19 cellular contexts compared by ENCODE assay signal in genomic region chr7:83486957-83487356, GRCh38.
DNase-seq lines count a peak whose midpoint lies in the region; ATAC-seq and TF ChIP-seq lines count a peak whose summit lies in the region.
"Had no signal": no experiment of that assay in that cellular context is flagged by ENCODE, and none has a peak within 500 bp of the region (broad histone marks: within the 10 kb centered on the region; RNA-seq: fewer than 3 reads in every experiment).

No MANE protein-coding gene starts in this region.

- TF ChIP-seq POLR2A in stomach (IDR thresholded peaks at IDR 0.05) = no peak

- H3K4me1 ChIP-seq in SK-N-SH (ENCODE audit: control insufficient read depth in 1 of 2, insufficient read depth in 2 of 2, low read depth in 1 of 2, low read length in 1 of 2) = no peaks in the 10 kb centered on the region
- H3K4me1 ChIP-seq in stomach = no peaks in the 10 kb centered on the region
- H3K4me1 ChIP-seq: lower lobe of right lung, uterus had no signal

- H2AFZ ChIP-seq in SK-N-SH (ENCODE audit: low read depth) = no peak overlapping the region

- H3K4me2 ChIP-seq in SK-N-SH = no peak overlapping the region

- H3K9me2 ChIP-seq in SK-N-SH = no peaks in the 10 kb centered on the region

- POLR2A ChIA-PET in SK-N-SH (lab: Yijun Ruan, JAX) = no interaction called here

- TF ChIP-seq CTCF in SK-N-SH (IDR thresholded peaks at IDR 0.05) (no peak), stomach (IDR thresholded peaks at IDR 0.05) (no peak)

- H3K9ac ChIP-seq in SK-N-SH = no peak overlapping the region

- TF ChIP-seq RAD21 in SK-N-SH (IDR thresholded peaks at IDR 0.05; ENCODE audit: low read length) = no peak

- 41% methylated on average over 2 of the region's 2 CpGs for whole genome bisulfite sequencing in SK-N-SH (ENCODE audit: low lambda C conversion rate)
- 61 to 81% (median 73%) methylated on average over 2 of the region's 2 CpGs for WGBS in stomach, 5 donors

- H3K4me3 ChIP-seq in SK-N-SH (ENCODE audit: low read depth in 2 of 2, low read length in 1 of 2) (no peak overlapping the region), stomach (no peak overlapping the region)
- H3K4me3 ChIP-seq: esophagus squamous epithelium, lower lobe of right lung, uterus had no signal

- in situ Hi-C loops in ACHN (cut with HindIII; ENCODE audit: low pct_ligation_motif_present, low pct_unique_long_range_greater_than_20kb, low sequenced_read_pairs) = no loop called here

- H3K27ac ChIP-seq in SK-N-SH (ENCODE audit: low read depth in 2 of 2, low read length in 1 of 2) (no peak overlapping the region), caudate nucleus (ENCODE audit: low read depth, low read length) (no peak overlapping the region), stomach (no peak overlapping the region)
- H3K27ac ChIP-seq: esophagus squamous epithelium, lower lobe of right lung, uterus had no signal

- peak; percentile 78 for ATAC-seq in SK-N-SH treated with all-trans-retinoic acid at 6 μM for 48 hours
- ATAC-seq: activated T-cell treated with anti-CD3 and anti-CD28 coated beads, Interleukin-2, amount 50 U/mL, for 72 hours; lower lobe of right lung; Panc1 had no signal

- no peaks in the 10 kb centered on the region for H3K79me2 ChIP-seq in SK-N-SH (ENCODE audit: insufficient read depth)

- H3K36me3 ChIP-seq in SK-N-SH (replicated peaks in 1 of 2; ENCODE audit: control insufficient read depth in 1 of 2, insufficient read depth in 2 of 2, low read length in 1 of 2) = no peaks in the 10 kb centered on the region
- no peaks in the 10 kb centered on the region for H3K36me3 ChIP-seq in stomach
- H3K36me3 ChIP-seq: esophagus squamous epithelium, lower lobe of right lung, uterus had no signal

- intact Hi-C loops in stomach (cut with DNase I; ENCODE audit: low total_unique reads) = no loop called here

- CTCF ChIA-PET in SK-N-SH (lab: Yijun Ruan, JAX) = interaction anchor here (0.6 to 1.8 kb wide), 5 partner anchors 11 to 169 kb away, joined by 3 to 6 read pairs (median 4); no protein-coding TSS in a partner anchor

- H3K27me3 ChIP-seq in SK-N-SH (ENCODE audit: insufficient read depth) (no peaks in the 10 kb centered on the region), stomach (no peaks in the 10 kb centered on the region)
- H3K27me3 ChIP-seq: esophagus squamous epithelium had no signal

- no peaks in the 10 kb centered on the region for H3F3A ChIP-seq in SK-N-SH (replicated peaks; ENCODE audit: insufficient read depth)

- H3K9me3 ChIP-seq in SK-N-SH (no peaks in the 10 kb centered on the region), stomach (no peaks in the 10 kb centered on the region)
- H3K9me3 ChIP-seq: esophagus squamous epithelium, lower lobe of right lung, uterus had no signal

- DNase-seq in SK-N-SH (no peak), NCI-H187 treated with DMSO at 0.1 percent for 48 hours (lab: John Stamatoyannopoulos, UW) (peak; percentile 67), amniotic epithelial cell (ENCODE audit: low read depth) (peak; percentile 6), ACHN (no peak), caudate nucleus (lab: John Stamatoyannopoulos, UW) (no peak), stomach (no peak)
- DNase-seq: activated CD4-positive, alpha-beta T cell treated with anti-CD3 and anti-CD28 coated beads for 48 hours; activated naive CD4-positive, alpha-beta T cell treated with anti-CD3 and anti-CD28 coated beads, Interleukin-2, amount 50 U/mL, for 16 hours; activated T-cell treated with anti-CD3 and anti-CD28 coated beads, Interleukin-2, amount 50 U/mL, for 72 hours; anterior cingulate cortex; DMS 273 treated with DMSO at 0.1 percent for 48 hours; esophagus squamous epithelium; HFFc6; KG1; lower lobe of right lung; MV-4-11; uterus had no signal

- TF ChIP-seq EP300 in SK-N-SH (IDR thresholded peaks at IDR 0.05; ENCODE audit: borderline replicate concordance in 1 of 2, low read depth in 1 of 2, low read length in 1 of 2) = no peak
- no peak for TF ChIP-seq EP300 in stomach (IDR thresholded peaks at IDR 0.05)

- H4K20me1 ChIP-seq in SK-N-SH (ENCODE audit: insufficient read depth) = no peaks in the 10 kb centered on the region

TF ChIP-seq in SK-N-SH treated with all-trans-retinoic acid at 6 μM for 48 hours, 23 proteins besides CTCF, POLR2A, EP300 and RAD21 (continues in another document):
- no peak for TF ChIP-seq TOX (CRISPR knock-in tag; IDR thresholded peaks at IDR 0.05; ENCODE audit: borderline replicate concordance)
- TF ChIP-seq TCF4 (CRISPR knock-in tag; IDR thresholded peaks at IDR 0.05; ENCODE audit: borderline replicate concordance) = no peak
- TF ChIP-seq POU6F1 (CRISPR knock-in tag; IDR thresholded peaks at IDR 0.05; ENCODE audit: borderline replicate concordance, low read depth) = no peak
- TF ChIP-seq, protein P1, sequence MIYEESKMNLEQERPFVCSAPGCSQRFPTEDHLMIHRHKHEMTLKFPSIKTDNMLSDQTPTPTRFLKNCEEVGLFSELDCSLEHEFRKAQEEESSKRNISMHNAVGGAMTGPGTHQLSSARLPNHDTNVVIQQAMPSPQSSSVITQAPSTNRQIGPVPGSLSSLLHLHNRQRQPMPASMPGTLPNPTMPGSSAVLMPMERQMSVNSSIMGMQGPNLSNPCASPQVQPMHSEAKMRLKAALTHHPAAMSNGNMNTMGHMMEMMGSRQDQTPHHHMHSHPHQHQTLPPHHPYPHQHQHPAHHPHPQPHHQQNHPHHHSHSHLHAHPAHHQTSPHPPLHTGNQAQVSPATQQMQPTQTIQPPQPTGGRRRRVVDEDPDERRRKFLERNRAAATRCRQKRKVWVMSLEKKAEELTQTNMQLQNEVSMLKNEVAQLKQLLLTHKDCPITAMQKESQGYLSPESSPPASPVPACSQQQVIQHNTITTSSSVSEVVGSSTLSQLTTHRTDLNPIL (CRISPR knock-in tag; IDR thresholded peaks at IDR 0.05; ENCODE audit: low read depth) = no peak

TF ChIP-seq in SK-N-SH, 30 proteins besides CTCF, POLR2A, EP300 and RAD21:
- TF ChIP-seq MXI1 (IDR thresholded peaks at IDR 0.05; ENCODE audit: low read depth, low read length) (no peak), USF2 (IDR thresholded peaks at IDR 0.05; ENCODE audit: borderline replicate concordance, low read depth, low read length) (no peak), TEAD4 (IDR thresholded peaks at IDR 0.05; ENCODE audit: borderline replicate concordance, insufficient read depth) (no peak)
- TF ChIP-seq, protein P2, sequence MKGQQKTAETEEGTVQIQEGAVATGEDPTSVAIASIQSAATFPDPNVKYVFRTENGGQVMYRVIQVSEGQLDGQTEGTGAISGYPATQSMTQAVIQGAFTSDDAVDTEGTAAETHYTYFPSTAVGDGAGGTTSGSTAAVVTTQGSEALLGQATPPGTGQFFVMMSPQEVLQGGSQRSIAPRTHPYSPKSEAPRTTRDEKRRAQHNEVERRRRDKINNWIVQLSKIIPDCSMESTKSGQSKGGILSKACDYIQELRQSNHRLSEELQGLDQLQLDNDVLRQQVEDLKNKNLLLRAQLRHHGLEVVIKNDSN (IDR thresholded peaks at IDR 0.05; ENCODE audit: borderline replicate concordance, low read depth) = no peak
- TF ChIP-seq, protein P3, sequence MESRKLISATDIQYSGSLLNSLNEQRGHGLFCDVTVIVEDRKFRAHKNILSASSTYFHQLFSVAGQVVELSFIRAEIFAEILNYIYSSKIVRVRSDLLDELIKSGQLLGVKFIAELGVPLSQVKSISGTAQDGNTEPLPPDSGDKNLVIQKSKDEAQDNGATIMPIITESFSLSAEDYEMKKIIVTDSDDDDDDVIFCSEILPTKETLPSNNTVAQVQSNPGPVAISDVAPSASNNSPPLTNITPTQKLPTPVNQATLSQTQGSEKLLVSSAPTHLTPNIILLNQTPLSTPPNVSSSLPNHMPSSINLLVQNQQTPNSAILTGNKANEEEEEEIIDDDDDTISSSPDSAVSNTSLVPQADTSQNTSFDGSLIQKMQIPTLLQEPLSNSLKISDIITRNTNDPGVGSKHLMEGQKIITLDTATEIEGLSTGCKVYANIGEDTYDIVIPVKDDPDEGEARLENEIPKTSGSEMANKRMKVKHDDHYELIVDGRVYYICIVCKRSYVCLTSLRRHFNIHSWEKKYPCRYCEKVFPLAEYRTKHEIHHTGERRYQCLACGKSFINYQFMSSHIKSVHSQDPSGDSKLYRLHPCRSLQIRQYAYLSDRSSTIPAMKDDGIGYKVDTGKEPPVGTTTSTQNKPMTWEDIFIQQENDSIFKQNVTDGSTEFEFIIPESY (IDR thresholded peaks at IDR 0.05; ENCODE audit: borderline replicate concordance, low read depth) = no peak
- TF ChIP-seq, protein P4, sequence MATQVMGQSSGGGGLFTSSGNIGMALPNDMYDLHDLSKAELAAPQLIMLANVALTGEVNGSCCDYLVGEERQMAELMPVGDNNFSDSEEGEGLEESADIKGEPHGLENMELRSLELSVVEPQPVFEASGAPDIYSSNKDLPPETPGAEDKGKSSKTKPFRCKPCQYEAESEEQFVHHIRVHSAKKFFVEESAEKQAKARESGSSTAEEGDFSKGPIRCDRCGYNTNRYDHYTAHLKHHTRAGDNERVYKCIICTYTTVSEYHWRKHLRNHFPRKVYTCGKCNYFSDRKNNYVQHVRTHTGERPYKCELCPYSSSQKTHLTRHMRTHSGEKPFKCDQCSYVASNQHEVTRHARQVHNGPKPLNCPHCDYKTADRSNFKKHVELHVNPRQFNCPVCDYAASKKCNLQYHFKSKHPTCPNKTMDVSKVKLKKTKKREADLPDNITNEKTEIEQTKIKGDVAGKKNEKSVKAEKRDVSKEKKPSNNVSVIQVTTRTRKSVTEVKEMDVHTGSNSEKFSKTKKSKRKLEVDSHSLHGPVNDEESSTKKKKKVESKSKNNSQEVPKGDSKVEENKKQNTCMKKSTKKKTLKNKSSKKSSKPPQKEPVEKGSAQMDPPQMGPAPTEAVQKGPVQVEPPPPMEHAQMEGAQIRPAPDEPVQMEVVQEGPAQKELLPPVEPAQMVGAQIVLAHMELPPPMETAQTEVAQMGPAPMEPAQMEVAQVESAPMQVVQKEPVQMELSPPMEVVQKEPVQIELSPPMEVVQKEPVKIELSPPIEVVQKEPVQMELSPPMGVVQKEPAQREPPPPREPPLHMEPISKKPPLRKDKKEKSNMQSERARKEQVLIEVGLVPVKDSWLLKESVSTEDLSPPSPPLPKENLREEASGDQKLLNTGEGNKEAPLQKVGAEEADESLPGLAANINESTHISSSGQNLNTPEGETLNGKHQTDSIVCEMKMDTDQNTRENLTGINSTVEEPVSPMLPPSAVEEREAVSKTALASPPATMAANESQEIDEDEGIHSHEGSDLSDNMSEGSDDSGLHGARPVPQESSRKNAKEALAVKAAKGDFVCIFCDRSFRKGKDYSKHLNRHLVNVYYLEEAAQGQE (IDR thresholded peaks at IDR 0.05; ENCODE audit: low read depth, low read length) = no peak

Comparison
In these comparisons a context has a peak if more than half of its experiments do, and no peak if none do; other contexts are left out.
1. DNase-seq: peak in NCI-H187 treated with DMSO at 0.1 percent for 48 hours (single experiment) and amniotic epithelial cell (single experiment); none in SK-N-SH (single experiment), ACHN (single experiment), caudate nucleus (0 of 61) and stomach (single experiment).